Comparison of ENCODE assay signal across 20 cellular contexts in the genomic region with DNA sequence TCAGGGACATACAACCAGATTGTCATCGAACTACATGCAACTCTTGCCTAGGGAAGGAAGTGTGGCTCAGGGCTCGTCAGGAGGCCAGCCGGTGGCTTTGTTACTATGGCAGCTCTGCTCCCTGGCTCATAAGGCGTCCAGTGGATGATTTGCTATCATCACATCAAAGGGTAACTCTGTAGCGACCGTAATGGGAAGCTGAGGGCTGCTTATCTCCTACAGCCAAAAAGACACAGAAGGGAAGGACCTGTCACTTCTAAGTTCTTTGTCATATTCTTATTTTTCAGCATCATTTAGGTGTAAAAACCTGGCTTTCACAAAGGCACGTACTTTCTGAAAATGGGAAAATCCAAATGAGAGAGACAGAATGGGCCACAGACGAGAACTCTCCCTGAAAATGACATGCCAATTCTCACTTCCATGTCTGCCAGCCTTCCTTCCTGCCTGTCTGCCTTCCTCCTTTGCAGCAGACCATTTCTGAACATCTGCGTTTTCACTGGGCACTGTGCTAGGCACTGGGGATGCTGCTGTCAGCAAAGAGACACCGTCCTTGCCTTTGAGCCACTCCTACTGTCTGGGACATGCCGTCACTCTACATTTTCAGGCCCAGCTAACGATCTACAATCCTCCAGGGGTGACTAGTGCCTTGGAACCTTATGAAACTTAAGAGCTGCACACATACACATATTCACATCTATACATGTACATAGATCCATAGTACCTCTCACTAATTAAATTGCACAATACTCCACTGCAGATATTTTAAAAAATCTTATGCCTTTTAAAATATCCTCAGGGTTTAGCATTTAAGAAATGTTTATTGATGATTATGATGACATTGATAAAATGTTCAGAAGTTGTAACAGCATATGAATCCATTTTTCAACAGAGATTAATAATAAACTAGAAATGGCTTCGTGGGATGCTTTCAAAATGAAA. TPM values are rescaled to one million over a fixed set of nuclear protein-coding genes. Genes with fewer than 3 reads are reported as not detected.
DNase-seq lines count a peak whose midpoint lies in the region; ATAC-seq, FAIRE-seq and TF ChIP-seq lines count a peak whose summit lies in the region.
"Had no signal": no experiment of that assay in that cellular context is flagged by ENCODE, and none has a peak within 500 bp of the region (broad histone marks: within the 10 kb centered on the region; RNA-seq: fewer than 3 reads in every experiment).

No MANE protein-coding gene starts in this region.

- dilution Hi-C loops in IMR-90 (cut with HindIII; ENCODE audit: low sequenced_read_pairs, unreplicated experiment): no loop called here

- no peaks in the 10 kb centered on the region for H3K36me3 Mint-ChIP-seq in progenitor cell of endocrine pancreas (ENCODE audit: insufficient read depth)
- H3K36me3 Mint-ChIP-seq in activated naive CD4-positive, alpha-beta T cell treated with anti-CD3 and anti-CD28 coated beads, Interleukin-2, amount 10 ng/mL, durations not matched to agents 7 days and 5 days: no peaks in the 10 kb centered on the region
- H3K36me3 Mint-ChIP-seq: activated CD8-positive, alpha-beta memory T cell treated with anti-CD3 and anti-CD28 coated beads, Interleukin-2, amount 10 ng/mL, durations not matched to agents 7 days and 5 days had no signal

- no peak for TF ChIP-seq POLR2A in IMR-90 (IDR thresholded peaks at IDR 0.05; ENCODE audit: low read depth, low read length)
- TF ChIP-seq POLR2A in GM12878 (IDR thresholded peaks at IDR 0.05; ENCODE audit: low read depth, low read length): no peak

- H3K4me1 ChIP-seq in IMR-90 (ENCODE audit: control insufficient read depth, insufficient read depth, low read length) (no peaks in the 10 kb centered on the region), GM12878 (ENCODE audit: control insufficient read depth, insufficient read depth, low read length) (no peaks in the 10 kb centered on the region), right cardiac atrium (ENCODE audit: control insufficient read depth, insufficient read depth, low read length) (no peaks in the 10 kb centered on the region)
- H3K4me1 ChIP-seq: uterus had no signal

- H2AK5ac ChIP-seq in IMR-90 (ENCODE audit: low read depth, low read length): peak overlapping the region; percentile 78; the same call in 1 of the 2 replicates

- in situ Hi-C loops in IMR-90 (cut with MboI; ENCODE audit: low sequenced_read_pairs): loop anchor here (10.0 kb wide), 1 partner anchor 354 kb away; no protein-coding TSS in a partner anchor
- in situ Hi-C loops in GM12878 (cut with MboI): no loop called here

- 73% methylated on average over 3 of the region's 13 CpGs; no CpG with 5 or more reads in 1 of the 2 experiments for WGBS in IMR-90 (ENCODE audit: extremely low coverage in 2 of 2, insufficient read length in 1 of 2), 2 experiments
- WGBS in GM12878 (ENCODE audit: insufficient coverage, insufficient replicate concordance, low lambda C conversion rate, missing lambda C conversion rate): 47% methylated on average over 13 of the region's 13 CpGs
- WGBS in right cardiac atrium: 43% methylated on average over 13 of the region's 13 CpGs

- 0 out of 2 replicates have a peak overlapping the region, but pooled peaks have one; percentile 19 for H3K14ac ChIP-seq in IMR-90 (replicated peaks; ENCODE audit: low read depth, low read length)

- no peaks in the 10 kb centered on the region for H3K27me3 ChIP-seq in IMR-90 (ENCODE audit: control insufficient read depth, insufficient read depth, low read length)
- H3K27me3 ChIP-seq in GM12878 (replicated peaks in 1 of 2; ENCODE audit: control insufficient read depth in 2 of 2, insufficient read depth in 2 of 2, low read length in 1 of 2): no peaks in the 10 kb centered on the region
- no peaks in the 10 kb centered on the region for H3K27me3 ChIP-seq in right cardiac atrium (ENCODE audit: control insufficient read depth, insufficient read depth)
- H3K27me3 ChIP-seq: cardiac muscle cell, stomach, uterus had no signal

- DNase-seq in IMR-90: no peak
- DNase-seq in GM12878 (ENCODE audit: low read depth, low spot score): no peak
- peak in 1 of 3 donors; percentile 54 for DNase-seq in right cardiac atrium
- DNase-seq in progenitor cell of endocrine pancreas (ENCODE audit: low spot score, unreplicated experiment): no peak
- no peak for DNase-seq in occipital lobe (lab: John Stamatoyannopoulos, UW)
- no peak for DNase-seq in activated naive CD4-positive, alpha-beta T cell treated with anti-CD3 and anti-CD28 coated beads, Interleukin-2, amount 10 ng/mL, durations not matched to agents 7 days and 5 days
- DNase-seq: activated CD4-positive, alpha-beta T cell treated with anti-CD3 and anti-CD28 coated beads for 36 hours; activated CD8-positive, alpha-beta memory T cell treated with anti-CD3 and anti-CD28 coated beads, Interleukin-2, amount 10 ng/mL, durations not matched to agents 7 days and 5 days; COR-L47; effector CD4-positive, alpha-beta T cell; NCI-H2171; NCI-H526 treated with DMSO at 0.1 percent for 48 hours; stomach; uterus had no signal

- H3K27me3 Mint-ChIP-seq in progenitor cell of endocrine pancreas: peaks cover 2% of the 10 kb centered on the region
- peaks cover 19% of the 10 kb centered on the region for H3K27me3 Mint-ChIP-seq in activated naive CD4-positive, alpha-beta T cell treated with anti-CD3 and anti-CD28 coated beads, Interleukin-2, amount 10 ng/mL, durations not matched to agents 7 days and 5 days
- H3K27me3 Mint-ChIP-seq: activated CD8-positive, alpha-beta memory T cell treated with anti-CD3 and anti-CD28 coated beads, Interleukin-2, amount 10 ng/mL, durations not matched to agents 7 days and 5 days had no signal

- H2AFZ ChIP-seq in IMR-90 (replicated peaks; ENCODE audit: low read length, poor library complexity) (peak overlapping the region; percentile 47), GM12878 (ENCODE audit: control insufficient read depth, low read depth, low read length) (no peak overlapping the region)

- ATAC-seq in IMR-90 (ENCODE audit: low read depth) (no peak), GM12878 (peak; percentile 70), right cardiac atrium (peak; percentile 51 to 70), HG03108 (IDR thresholded peaks at IDR 0.05; ENCODE audit: unreplicated experiment) (no peak), GM19467 (IDR thresholded peaks at IDR 0.05; ENCODE audit: unreplicated experiment) (no peak)
- ATAC-seq: activated CD4-positive, alpha-beta T cell treated with anti-CD3 and anti-CD28 coated beads for 36 hours; activated CD8-positive, alpha-beta memory T cell treated with anti-CD3 and anti-CD28 coated beads, Interleukin-2, amount 10 ng/mL, durations not matched to agents 7 days and 5 days had no signal

- H3K18ac ChIP-seq in IMR-90 (ENCODE audit: low read depth, low read length): no peak overlapping the region

- TF ChIP-seq CTCF in IMR-90 (conservative IDR thresholded peaks at IDR 0.05; ENCODE audit: low read depth, low read length) (no peak), GM12878 (IDR thresholded peaks at IDR 0.05 in 2 of 3, conservative IDR thresholded peaks at IDR 0.05 in 1 of 3; ENCODE audit: control insufficient read depth in 2 of 3, extremely low read depth in 1 of 3, insufficient read depth in 1 of 3, low read depth in 3 of 3, low read length in 3 of 3) (no peak), progenitor cell of endocrine pancreas (IDR thresholded peaks at IDR 0.05; ENCODE audit: unreplicated experiment) (no peak)

- H4K20me1 ChIP-seq in IMR-90 (ENCODE audit: insufficient read depth, low read length) (no peaks in the 10 kb centered on the region), GM12878 (ENCODE audit: control insufficient read depth, insufficient read depth) (no peaks in the 10 kb centered on the region)

- H3K4ac ChIP-seq in IMR-90 (ENCODE audit: low read depth, low read length): peak overlapping the region; percentile 30; the same call in 1 of the 2 replicates

- FAIRE-seq in GM12878 (lab: Jason Lieb, UNC): no peak

- H4K91ac ChIP-seq in IMR-90 (ENCODE audit: insufficient read depth, low read depth, low read length): no peak overlapping the region

- no peak overlapping the region for H3K9ac ChIP-seq in IMR-90 (ENCODE audit: low read depth, low read length)
- no peak overlapping the region for H3K9ac ChIP-seq in GM12878 (ENCODE audit: control insufficient read depth, insufficient read depth, low read length)

- SMC1A ChIA-PET in GM12878 (lab: Charles Lee; ENCODE audit: uncharacterized antibody, unreplicated experiment): interaction anchor here (0.8 to 6.5 kb wide), 23 partner anchors 7 to 372 kb away, joined by 3 to 41 read pairs (median 7); no protein-coding TSS in a partner anchor

- H3K4me1 Mint-ChIP-seq in progenitor cell of endocrine pancreas (ENCODE audit: low read depth): peaks cover 1% of the 10 kb centered on the region
- H3K4me1 Mint-ChIP-seq in activated naive CD4-positive, alpha-beta T cell treated with anti-CD3 and anti-CD28 coated beads, Interleukin-2, amount 10 ng/mL, durations not matched to agents 7 days and 5 days: no peaks in the 10 kb centered on the region
- H3K4me1 Mint-ChIP-seq: activated CD4-positive, alpha-beta T cell treated with anti-CD3 and anti-CD28 coated beads for 36 hours; activated CD8-positive, alpha-beta memory T cell treated with anti-CD3 and anti-CD28 coated beads, Interleukin-2, amount 10 ng/mL, durations not matched to agents 7 days and 5 days had no signal

- no TSS peak for BruUV-seq in IMR-90 (replicated peaks; lab: Mats Ljungman, UMichigan)
- BruUV-seq in GM12878 (replicated peaks; lab: Mats Ljungman, UMichigan): no TSS peak

- no peaks in the 10 kb centered on the region for H3K79me2 ChIP-seq in GM12878 (ENCODE audit: control insufficient read depth, insufficient read depth, low read length)

- no peak overlapping the region for H2BK120ac ChIP-seq in IMR-90 (ENCODE audit: low read depth, low read length)

- no peaks in the 10 kb centered on the region for H3K79me1 ChIP-seq in IMR-90 (ENCODE audit: low read depth in 1 of 2, low read length in 2 of 2)

- H3K36me3 ChIP-seq in IMR-90 (ENCODE audit: control insufficient read depth, insufficient read depth, low read length): no peaks in the 10 kb centered on the region
- no peaks in the 10 kb centered on the region for H3K36me3 ChIP-seq in GM12878 (ENCODE audit: control insufficient read depth in 2 of 2, insufficient read depth in 2 of 2, low read length in 1 of 2)
- H3K36me3 ChIP-seq: cardiac muscle cell, stomach, uterus had no signal

- RAD21 ChIA-PET in GM12878 (lab: Charles Lee; ENCODE audit: unreplicated experiment): interaction anchor here (0.5 to 5.2 kb wide), 17 partner anchors 36 to 377 kb away, joined by 3 to 30 read pairs (median 5); partner anchors contain the start of gene ARHGAP21

- H4K5ac ChIP-seq in IMR-90 (ENCODE audit: low read depth, low read length): no peak overlapping the region

- no peak overlapping the region for H3K23ac ChIP-seq in IMR-90 (ENCODE audit: low read depth, low read length)

- no peak overlapping the region for H3K56ac ChIP-seq in IMR-90 (ENCODE audit: extremely low read depth, insufficient read depth, low read length)

- H2BK5ac ChIP-seq in IMR-90 (ENCODE audit: low read depth, low read length, poor library complexity, severe bottlenecking): no peak overlapping the region

- intact Hi-C loops in IMR-90 (cut with micrococcal nuclease): loop anchor here (2.0 kb wide), 1 partner anchor 264 kb away; no protein-coding TSS in a partner anchor
- intact Hi-C loops in GM12878 (cut with micrococcal nuclease; ENCODE audit: unreplicated experiment): loop anchor here (5.0 kb wide), 1 partner anchor 87 kb away; no protein-coding TSS in a partner anchor
- intact Hi-C loops in right cardiac atrium (cut with DNase I): loop anchor here in 3 of 4 donors (5.0 to 10.0 kb wide), 2 partner anchors 344 to 347 kb away; no protein-coding TSS in a partner anchor

- H3K9me3 ChIP-seq in IMR-90 (ENCODE audit: control insufficient read depth, insufficient read depth, low read length) (peaks cover 2% of the 10 kb centered on the region; the same call in 1 of the 2 replicates), GM12878 (replicated peaks; ENCODE audit: control insufficient read depth, insufficient read depth, low read length) (no peaks in the 10 kb centered on the region), right cardiac atrium (ENCODE audit: control insufficient read depth, low read length) (no peaks in the 10 kb centered on the region)
- H3K9me3 ChIP-seq: stomach, uterus had no signal

- TF ChIP-seq EP300 in GM12878 (IDR thresholded peaks at IDR 0.05; ENCODE audit: borderline replicate concordance in 1 of 2, control insufficient read depth in 1 of 2, low read depth in 2 of 2, low read length in 2 of 2): no peak

- no peak overlapping the region for H4K8ac ChIP-seq in IMR-90 (ENCODE audit: low read depth in 2 of 2, low read length in 2 of 2)

- peak overlapping the region; percentile 50 for H3K27ac Mint-ChIP-seq in progenitor cell of endocrine pancreas
- no peak overlapping the region for H3K27ac Mint-ChIP-seq in activated naive CD4-positive, alpha-beta T cell treated with anti-CD3 and anti-CD28 coated beads, Interleukin-2, amount 10 ng/mL, durations not matched to agents 7 days and 5 days
- H3K27ac Mint-ChIP-seq: activated CD4-positive, alpha-beta T cell treated with anti-CD3 and anti-CD28 coated beads for 36 hours; activated CD8-positive, alpha-beta memory T cell treated with anti-CD3 and anti-CD28 coated beads, Interleukin-2, amount 10 ng/mL, durations not matched to agents 7 days and 5 days; activated T-helper 2 cell treated with anti-CD3 and anti-CD28 coated beads, Interferon-gamma antibody, Interleukin-2, Interleukin-4, amounts not matched to agents 10 μg/mL and 5 μg/mL and 100 μg/mL, durations not matched to agents 14 hours and 24 hours and 36 hours had no signal

- H3K27ac ChIP-seq in IMR-90 (ENCODE audit: insufficient read depth, low read length): no peak overlapping the region
- H3K27ac ChIP-seq in GM12878 (ENCODE audit: control insufficient read depth, insufficient read depth): no peak overlapping the region
- H3K27ac ChIP-seq in right cardiac atrium (ENCODE audit: low read length): no peak overlapping the region
- H3K27ac ChIP-seq: cardiac muscle cell, stomach, uterus had no signal

- H3K4me3 Mint-ChIP-seq in progenitor cell of endocrine pancreas (ENCODE audit: low read depth): no peak overlapping the region
- no peak overlapping the region for H3K4me3 Mint-ChIP-seq in activated naive CD4-positive, alpha-beta T cell treated with anti-CD3 and anti-CD28 coated beads, Interleukin-2, amount 10 ng/mL, durations not matched to agents 7 days and 5 days
- H3K4me3 Mint-ChIP-seq: activated CD4-positive, alpha-beta T cell treated with anti-CD3 and anti-CD28 coated beads for 36 hours; activated CD8-positive, alpha-beta memory T cell treated with anti-CD3 and anti-CD28 coated beads, Interleukin-2, amount 10 ng/mL, durations not matched to agents 7 days and 5 days had no signal

- H2BK20ac ChIP-seq in IMR-90 (ENCODE audit: low read depth, low read length): peak overlapping the region; percentile 20; the same call in 1 of the 2 replicates

- no peak for TF ChIP-seq RAD21 in IMR-90 (IDR thresholded peaks at IDR 0.05; ENCODE audit: low read length)
- no peak for TF ChIP-seq RAD21 in GM12878 (IDR thresholded peaks at IDR 0.05; ENCODE audit: insufficient read depth, low read depth, low read length)

- H3K4me3 ChIP-seq in IMR-90 (ENCODE audit: insufficient read depth, low read depth, low read length) (no peak overlapping the region), GM12878 (no peak overlapping the region), right cardiac atrium (ENCODE audit: low read length) (no peak overlapping the region)
- H3K4me3 ChIP-seq: cardiac muscle cell, stomach, uterus had no signal

- peaks cover 3% of the 10 kb centered on the region; the same call in 1 of the 2 replicates for H3K9me1 ChIP-seq in IMR-90 (ENCODE audit: insufficient read depth, low read length)

- H3K4me2 ChIP-seq in IMR-90 (ENCODE audit: low read depth, low read length) (no peak overlapping the region), GM12878 (ENCODE audit: control insufficient read depth, insufficient read depth) (no peak overlapping the region)

- H3K9me3 Mint-ChIP-seq in progenitor cell of endocrine pancreas (ENCODE audit: low read depth): no peaks in the 10 kb centered on the region
- no peaks in the 10 kb centered on the region for H3K9me3 Mint-ChIP-seq in activated naive CD4-positive, alpha-beta T cell treated with anti-CD3 and anti-CD28 coated beads, Interleukin-2, amount 10 ng/mL, durations not matched to agents 7 days and 5 days
- H3K9me3 Mint-ChIP-seq: activated T-helper 2 cell treated with anti-CD3 and anti-CD28 coated beads, Interferon-gamma antibody, Interleukin-2, Interleukin-4, amounts not matched to agents 10 μg/mL and 5 μg/mL and 100 μg/mL, durations not matched to agents 14 hours and 24 hours and 36 hours had no signal

- H2BK15ac ChIP-seq in IMR-90 (ENCODE audit: low read depth, low read length): no peak overlapping the region

- POLR2A ChIA-PET in IMR-90 (lab: Charles Lee; ENCODE audit: unreplicated experiment): no interaction called here
- POLR2A ChIA-PET in GM12878 (lab: Charles Lee): interaction anchor here (0.5 to 1.7 kb wide), 5 partner anchors 53 to 778 kb away, joined by 3 to 6 read pairs (median 3); no protein-coding TSS in a partner anchor

- CTCF ChIA-PET in IMR-90 (lab: Yijun Ruan, JAX) (interaction anchor here (0.9 to 1.4 kb wide), 3 partner anchors 51 to 346 kb away, joined by 3 to 5 read pairs (median 4); no protein-coding TSS in a partner anchor), GM12878 (lab: Yijun Ruan, JAX) (interaction anchor here (0.5 to 6.5 kb wide), 26 partner anchors 10 to 612 kb away, joined by 3 to 79 read pairs (median 4); no protein-coding TSS in a partner anchor)
- CTCF ChIA-PET in activated naive CD4-positive, alpha-beta T cell treated with anti-CD3 and anti-CD28 coated beads, Interleukin-2, amount 10 ng/mL, durations not matched to agents 7 days and 5 days (lab: Charles Lee): interaction anchor here (0.6 to 1.7 kb wide), 6 partner anchors 18 to 371 kb away, joined by 3 to 7 read pairs (median 5); no protein-coding TSS in a partner anchor

- H2AK9ac ChIP-seq in IMR-90 (replicated peaks; ENCODE audit: low read depth, low read length, poor library complexity): no peak overlapping the region

RNA-seq across cellular contexts. Expression of gene ENKUR, which starts 26.9 kb away (rescaled TPM):
- total RNA-seq in IMR-90 (2012; rRNA removed) (under 0.01 TPM in 1 of 2 replicates, not detected in the other), GM12878 (2014; rRNA removed) (not detected in 2 replicates), GM12878 (2014; rRNA removed; fragmentation: Illumina TruSeq; extraction: Trizol) (not detected in 2 replicates), GM12878 (2021) (0.08 TPM in 1 of 2 replicates, not detected in the other), right cardiac atrium (not detected), progenitor cell of endocrine pancreas (0.46 and 1.0 TPM in 2 replicates), occipital lobe (5.0 TPM)
- polyA plus RNA-seq in IMR-90 (2012; rRNA removed) (not detected in 2 replicates), GM12878 (2011; rRNA removed) (0.06 TPM in 1 of 2 replicates, not detected in the other), GM12878 (2014; fragmentation: Illumina TruSeq; extraction: Trizol) (0.01 TPM in 1 of 2 replicates, not detected in the other), GM12878 (2014; fragmentation: Nextera tagmentation; extraction: Ambion mirVana) (under 1 TPM; 0.05 to 0.16 TPM), GM12878 (2014; rRNA removed) (not detected in 2 replicates), GM12878 (2016; fragmentation: Nextera tagmentation; extraction: Ambion mirVana) (under 1 TPM in 1 of 2 experiments, not detected in 1; 0.19 TPM), right cardiac atrium (not detected)
- not detected in 2 replicates for polyA plus RNA-seq in IMR-90 (2012; cell fraction: cytosol; rRNA removed)
- polyA plus RNA-seq in IMR-90 (2012; cell fraction: nucleus; rRNA removed; ENCODE audit: low replicate concordance): not detected in 2 replicates
- total RNA-seq in GM12878 (2013; cell fraction: nucleolus; rRNA removed): not detected in 2 replicates
- not detected for polyA plus RNA-seq in GM12878 (2011; ENCODE audit: low read depth)
- polyA plus RNA-seq in GM12878 (2011; cell fraction: cytosol; rRNA removed): not detected in 2 replicates
- not detected in 2 replicates for polyA plus RNA-seq in GM12878 (2011; cell fraction: nucleus; rRNA removed)
- polyA plus RNA-seq in GM12878 (2012): not detected in 2 replicates
- polyA minus RNA-seq in GM12878 (2011; rRNA and poly(A)+ RNA removed): not detected in 2 replicates
- polyA minus RNA-seq in GM12878 (2011; cell fraction: cytosol; rRNA and poly(A)+ RNA removed): not detected in 2 replicates
- not detected in 2 replicates for polyA minus RNA-seq in GM12878 (2011; cell fraction: nucleus; rRNA and poly(A)+ RNA removed)
- total RNA-seq: activated CD8-positive, alpha-beta memory T cell treated with anti-CD3 and anti-CD28 coated beads, Interleukin-2, amount 10 ng/mL, durations not matched to agents 7 days and 5 days; activated T-helper 2 cell treated with anti-CD3 and anti-CD28 coated beads, Interferon-gamma antibody, Interleukin-2, Interleukin-4, amounts not matched to agents 10 μg/mL and 5 μg/mL and 100 μg/mL, durations not matched to agents 14 hours and 24 hours and 36 hours; cardiac muscle cell; OCI-LY7; T-helper 2 cell treated with Interferon-gamma antibody and Interleukin-4, amounts not matched to agents 100 ng/mL and 5 ng/mL, for 36 hours had no signal

RNA-seq across cellular contexts. Expression of gene THNSL1, which starts 27.3 kb away (rescaled TPM):
- total RNA-seq in IMR-90 (2012; rRNA removed) (2.0 and 3.6 TPM in 2 replicates), GM12878 (2014; rRNA removed) (4.2 and 5.7 TPM in 2 replicates), GM12878 (2014; rRNA removed; fragmentation: Illumina TruSeq; extraction: Trizol) (7.8 and 8.1 TPM in 2 replicates), GM12878 (2021) (6.1 and 6.3 TPM in 2 replicates), right cardiac atrium (1 to 10 TPM; 1.9 to 4.6 (median 3.6) TPM), progenitor cell of endocrine pancreas (6.5 and 7.0 TPM in 2 replicates), occipital lobe (17.9 TPM)
- polyA plus RNA-seq in IMR-90 (2012; rRNA removed) (0.92 and 1.3 TPM in 2 replicates), GM12878 (2011; rRNA removed) (4.3 and 7.2 TPM in 2 replicates), GM12878 (2014; fragmentation: Illumina TruSeq; extraction: Trizol) (7.5 and 11.6 TPM in 2 replicates), GM12878 (2014; fragmentation: Nextera tagmentation; extraction: Ambion mirVana) (1 to 10 TPM; 5.8 to 6.1 TPM), GM12878 (2014; rRNA removed) (4.6 and 5.7 TPM in 2 replicates), GM12878 (2016; fragmentation: Nextera tagmentation; extraction: Ambion mirVana) (10 to 100 TPM; 16.7 to 17.5 TPM), right cardiac atrium (3.1 TPM)
- 0.14 and 0.27 TPM in 2 replicates for polyA plus RNA-seq in IMR-90 (2012; cell fraction: cytosol; rRNA removed)
- 0.05 and 0.52 TPM in 2 replicates for polyA plus RNA-seq in IMR-90 (2012; cell fraction: nucleus; rRNA removed; ENCODE audit: low replicate concordance)
- 4.5 and 5.5 TPM in 2 replicates for total RNA-seq in GM12878 (2013; cell fraction: nucleolus; rRNA removed)
- 2.4 TPM for polyA plus RNA-seq in GM12878 (2011; ENCODE audit: low read depth)
- polyA plus RNA-seq in GM12878 (2011; cell fraction: cytosol; rRNA removed): 1.3 and 1.7 TPM in 2 replicates
- polyA plus RNA-seq in GM12878 (2011; cell fraction: nucleus; rRNA removed): 1.7 and 2.1 TPM in 2 replicates
- 2.4 and 4.5 TPM in 2 replicates for polyA plus RNA-seq in GM12878 (2012)
- polyA minus RNA-seq in GM12878 (2011; rRNA and poly(A)+ RNA removed): 2.4 and 3.2 TPM in 2 replicates
- 0.94 and 1.5 TPM in 2 replicates for polyA minus RNA-seq in GM12878 (2011; cell fraction: cytosol; rRNA and poly(A)+ RNA removed)
- polyA minus RNA-seq in GM12878 (2011; cell fraction: nucleus; rRNA and poly(A)+ RNA removed): 0.86 and 1.1 TPM in 2 replicates

RNA-seq across cellular contexts. Expression of gene PRTFDC1, which starts 36.7 kb away (rescaled TPM):
- total RNA-seq in IMR-90 (2012; rRNA removed): 17.9 and 24.2 TPM in 2 replicates
- 11.9 and 12.3 TPM in 2 replicates for polyA plus RNA-seq in IMR-90 (2012; rRNA removed)
- 2.3 and 2.7 TPM in 2 replicates for polyA plus RNA-seq in IMR-90 (2012; cell fraction: cytosol; rRNA removed)
- polyA plus RNA-seq in IMR-90 (2012; cell fraction: nucleus; rRNA removed; ENCODE audit: low replicate concordance): 1.1 and 12.1 TPM in 2 replicates
- 13.4 and 13.7 TPM in 2 replicates for total RNA-seq in GM12878 (2013; cell fraction: nucleolus; rRNA removed)
- total RNA-seq in GM12878 (2014; rRNA removed): 5.5 and 7.3 TPM in 2 replicates
- 9.2 and 11.2 TPM in 2 replicates for total RNA-seq in GM12878 (2014; rRNA removed; fragmentation: Illumina TruSeq; extraction: Trizol)
- total RNA-seq in GM12878 (2021): 6.7 and 7.4 TPM in 2 replicates
- polyA plus RNA-seq in GM12878 (2011; ENCODE audit: low read depth): 2.4 TPM
- 8.9 and 13.9 TPM in 2 replicates for polyA plus RNA-seq in GM12878 (2011; rRNA removed)
- 5.3 TPM in 2 replicates for polyA plus RNA-seq in GM12878 (2011; cell fraction: cytosol; rRNA removed)
- 3.0 and 3.8 TPM in 2 replicates for polyA plus RNA-seq in GM12878 (2011; cell fraction: nucleus; rRNA removed)
- 1.4 and 1.9 TPM in 2 replicates for polyA plus RNA-seq in GM12878 (2012)
- polyA plus RNA-seq in GM12878 (2014; fragmentation: Illumina TruSeq; extraction: Trizol): 12.5 and 14.0 TPM in 2 replicates
- polyA plus RNA-seq in GM12878 (2014; fragmentation: Nextera tagmentation; extraction: Ambion mirVana): 10 to 100 TPM; 13.5 to 17.3 TPM
- 8.0 and 10.1 TPM in 2 replicates for polyA plus RNA-seq in GM12878 (2014; rRNA removed)
- 10 to 100 TPM; 13.8 to 14.2 TPM for polyA plus RNA-seq in GM12878 (2016; fragmentation: Nextera tagmentation; extraction: Ambion mirVana)
- 5.7 and 9.3 TPM in 2 replicates for polyA minus RNA-seq in GM12878 (2011; rRNA and poly(A)+ RNA removed)
- polyA minus RNA-seq in GM12878 (2011; cell fraction: cytosol; rRNA and poly(A)+ RNA removed): 3.4 TPM in 1 of 2 replicates, not detected in the other
- 1.6 and 2.2 TPM in 2 replicates for polyA minus RNA-seq in GM12878 (2011; cell fraction: nucleus; rRNA and poly(A)+ RNA removed)
- total RNA-seq in right cardiac atrium: 10 to 100 TPM in 3 of 4 donors, 1 to 10 TPM in 1; 8.6 to 11.2 (median 10.6) TPM
- polyA plus RNA-seq in right cardiac atrium: 7.6 TPM
- 35.4 and 39.4 TPM in 2 replicates for total RNA-seq in progenitor cell of endocrine pancreas
- 35.7 TPM for total RNA-seq in occipital lobe
- total RNA-seq: OCI-LY7 had no signal

Comparison
In these comparisons a context has a peak if more than half of its experiments do, and no peak if none do; other contexts are left out.
1. ATAC-seq: peak in GM12878 (single experiment) and right cardiac atrium (2 of 2); none in IMR-90 (single experiment), HG03108 (single experiment) and GM19467 (single experiment).